Comparison of ENCODE assay signal across 12 cellular contexts in genomic region chr16:4612474-4612931, GRCh38. TPM values are rescaled to one million over a fixed set of nuclear protein-coding genes. Genes with fewer than 3 reads are reported as not detected.
DNase-seq lines count a peak whose midpoint lies in the region; TF ChIP-seq lines count a peak whose summit lies in the region.
"Had no signal": no experiment of that assay in that cellular context is flagged by ENCODE, and none has a peak within 500 bp of the region (broad histone marks: within the 10 kb centered on the region; RNA-seq: fewer than 3 reads in every experiment).

No MANE protein-coding gene starts in this region.

- H3K4me3 ChIP-seq in BE2C (ENCODE audit: low read depth, low read length) (no peak overlapping the region), HUES48 (ENCODE audit: low read depth, low read length) (peak overlapping the region; percentile 71), mucosa of stomach (ENCODE audit: low read length) (no peak overlapping the region)

- peak overlapping the region; percentile 85 for H3K4me3 Mint-ChIP-seq in MCF 10A (ENCODE audit: unreplicated experiment)
- H3K4me3 Mint-ChIP-seq in T-helper 2 cell treated with Interferon-gamma antibody and Interleukin-4, amounts not matched to agents 5 μg/mL and 100 μg/mL, for 36 hours: no peak overlapping the region

- intact Hi-C loops in MCF 10A (cut with micrococcal nuclease): loop anchor here (10.0 kb wide), 1 partner anchor 342 kb away; the partner anchor contains the start of gene SEC14L5

- peak overlapping the region; percentile 96 for H3K27ac ChIP-seq in HUES48 (ENCODE audit: low read depth, low read length)
- H3K27ac ChIP-seq: Peyer's patch had no signal

- CTCF ChIA-PET in MCF 10A (lab: Yijun Ruan, JAX): interaction anchor here (1.6 kb wide), 1 partner anchor 12 kb away, joined by 9 read pairs; no protein-coding TSS in a partner anchor

- no TSS peak for BruUV-seq in MCF 10A (replicated peaks; lab: Mats Ljungman, UMichigan)

- TF ChIP-seq CTCF in BE2C (IDR thresholded peaks at IDR 0.05; ENCODE audit: low read depth, low read length) (peak; percentile 21), MCF 10A (IDR thresholded peaks at IDR 0.05; ENCODE audit: unreplicated experiment) (no peak)

- H3K9me3 ChIP-seq in BE2C (no peaks in the 10 kb centered on the region), HUES48 (ENCODE audit: control insufficient read depth, insufficient read depth, low read length) (no peaks in the 10 kb centered on the region), mucosa of stomach (ENCODE audit: control insufficient read depth, low read length) (no peaks in the 10 kb centered on the region)
- H3K9me3 ChIP-seq: Peyer's patch had no signal

- POLR2A ChIA-PET in MCF 10A (lab: Yijun Ruan, JAX): no interaction called here

- H3K36me3 Mint-ChIP-seq in MCF 10A (ENCODE audit: insufficient read depth, unreplicated experiment): peaks cover 18% of the 10 kb centered on the region
- peaks cover 1% of the 10 kb centered on the region for H3K36me3 Mint-ChIP-seq in T-helper 2 cell treated with Interferon-gamma antibody and Interleukin-4, amounts not matched to agents 5 μg/mL and 100 μg/mL, for 36 hours (ENCODE audit: low read depth)
- H3K36me3 Mint-ChIP-seq: activated CD4-positive, alpha-beta memory T cell treated with anti-CD3 and anti-CD28 coated beads for 36 hours had no signal

- H3K4me1 Mint-ChIP-seq in MCF 10A (ENCODE audit: insufficient read depth, unreplicated experiment): peaks cover 13% of the 10 kb centered on the region
- peaks cover 10% of the 10 kb centered on the region for H3K4me1 Mint-ChIP-seq in T-helper 2 cell treated with Interferon-gamma antibody and Interleukin-4, amounts not matched to agents 5 μg/mL and 100 μg/mL, for 36 hours (ENCODE audit: low read depth)

- H3K36me3 ChIP-seq in BE2C: peaks cover 13% of the 10 kb centered on the region
- peaks cover 19% of the 10 kb centered on the region for H3K36me3 ChIP-seq in HUES48 (ENCODE audit: control insufficient read depth, insufficient read depth, low read length)
- no peaks in the 10 kb centered on the region for H3K36me3 ChIP-seq in mucosa of stomach (ENCODE audit: control insufficient read depth, insufficient read depth, low read length)

- no peaks in the 10 kb centered on the region for H3K27me3 ChIP-seq in BE2C
- H3K27me3 ChIP-seq in HUES48 (ENCODE audit: control insufficient read depth, insufficient read depth, low read length): no peaks in the 10 kb centered on the region
- no peaks in the 10 kb centered on the region for H3K27me3 ChIP-seq in mucosa of stomach (ENCODE audit: control insufficient read depth, insufficient read depth, low read length)
- H3K27me3 ChIP-seq: Peyer's patch had no signal

- H3K27me3 Mint-ChIP-seq in MCF 10A (ENCODE audit: insufficient read depth, unreplicated experiment): no peaks in the 10 kb centered on the region
- no peaks in the 10 kb centered on the region for H3K27me3 Mint-ChIP-seq in T-helper 2 cell treated with Interferon-gamma antibody and Interleukin-4, amounts not matched to agents 5 μg/mL and 100 μg/mL, for 36 hours (ENCODE audit: low read depth)
- H3K27me3 Mint-ChIP-seq: activated CD4-positive, alpha-beta memory T cell treated with anti-CD3 and anti-CD28 coated beads for 36 hours had no signal

- H3K9ac ChIP-seq in HUES48 (ENCODE audit: low read depth, low read length) (no peak overlapping the region), mucosa of stomach (ENCODE audit: low read length) (peak overlapping the region; percentile 59)

- no peaks in the 10 kb centered on the region for H3K9me3 Mint-ChIP-seq in MCF 10A (ENCODE audit: unreplicated experiment)
- H3K9me3 Mint-ChIP-seq in T-helper 2 cell treated with Interferon-gamma antibody and Interleukin-4, amounts not matched to agents 5 μg/mL and 100 μg/mL, for 36 hours: no peaks in the 10 kb centered on the region
- H3K9me3 Mint-ChIP-seq: activated CD4-positive, alpha-beta memory T cell treated with anti-CD3 and anti-CD28 coated beads for 36 hours had no signal

- peak overlapping the region; percentile 61 for H3K27ac Mint-ChIP-seq in MCF 10A (ENCODE audit: low read depth, unreplicated experiment)
- H3K27ac Mint-ChIP-seq in T-helper 2 cell treated with Interferon-gamma antibody and Interleukin-4, amounts not matched to agents 5 μg/mL and 100 μg/mL, for 36 hours: no peak overlapping the region
- H3K27ac Mint-ChIP-seq: activated CD4-positive, alpha-beta memory T cell treated with anti-CD3 and anti-CD28 coated beads for 36 hours had no signal

- DNase-seq in BE2C (peak; percentile 48), MCF 10A (ENCODE audit: unreplicated experiment) (no peak), NCI-H1930 (lab: John Stamatoyannopoulos, UW) (no peak), occipital lobe (lab: John Stamatoyannopoulos, UW) (no peak)
- no peak for DNase-seq in stimulated activated CD4-positive, alpha-beta T cell treated with anti-CD3 and anti-CD28 coated beads, Interleukin-1b, Interleukin-23, amount 100 ng/mL, for 48 hours
- DNase-seq in T-helper 2 cell treated with Interferon-gamma antibody and Interleukin-4, amounts not matched to agents 5 μg/mL and 100 μg/mL, for 36 hours (ENCODE audit: low spot score): no peak
- DNase-seq: activated CD4-positive, alpha-beta memory T cell treated with anti-CD3 and anti-CD28 coated beads for 36 hours; cerebellar nuclear complex; DMS79; Peyer's patch had no signal

- H3K4me1 ChIP-seq in BE2C: peaks cover 8% of the 10 kb centered on the region
- peaks cover 24% of the 10 kb centered on the region for H3K4me1 ChIP-seq in HUES48 (ENCODE audit: control insufficient read depth, insufficient read depth, low read length)
- H3K4me1 ChIP-seq in mucosa of stomach (ENCODE audit: control insufficient read depth, insufficient read depth, low read length): peaks cover 32% of the 10 kb centered on the region

RNA-seq across cellular contexts. Expression of gene UBALD1, which starts 2.2 kb away (rescaled TPM):
- polyA plus RNA-seq in BE2C (2012; ENCODE audit: insufficient read depth, insufficient read length, low read depth): 91.5 TPM
- total RNA-seq in MCF 10A (2022) (28.0 and 42.1 TPM in 2 replicates), occipital lobe (1.7 TPM)

RNA-seq across cellular contexts. Expression of gene MGRN1, which starts 12.1 kb away (rescaled TPM):
- polyA plus RNA-seq in BE2C (2012; ENCODE audit: insufficient read depth, insufficient read length, low read depth): 93.3 TPM
- total RNA-seq in MCF 10A (2022) (61.3 and 62.9 TPM in 2 replicates), occipital lobe (41.5 TPM)

RNA-seq across cellular contexts. Expression of gene C16orf96, which starts 56.4 kb away (rescaled TPM):
- not detected for polyA plus RNA-seq in BE2C (2012; ENCODE audit: insufficient read depth, insufficient read length, low read depth)
- total RNA-seq in MCF 10A (2022): not detected in 2 replicates
- not detected for total RNA-seq in occipital lobe
- total RNA-seq: Peyer's patch had no signal

Comparison
In these comparisons a context has a peak if more than half of its experiments do, and no peak if none do; other contexts are left out.
1. RNA of gene UBALD1, which starts 2.2 kb away (total RNA-seq): 28.0 to 42.1 TPM in MCF 10A; 1.7 TPM in occipital lobe (single experiment); every median in the first group is over 10 times any median in the second.